1 cellular context compared by ENCODE assay signal in the genomic region with DNA sequence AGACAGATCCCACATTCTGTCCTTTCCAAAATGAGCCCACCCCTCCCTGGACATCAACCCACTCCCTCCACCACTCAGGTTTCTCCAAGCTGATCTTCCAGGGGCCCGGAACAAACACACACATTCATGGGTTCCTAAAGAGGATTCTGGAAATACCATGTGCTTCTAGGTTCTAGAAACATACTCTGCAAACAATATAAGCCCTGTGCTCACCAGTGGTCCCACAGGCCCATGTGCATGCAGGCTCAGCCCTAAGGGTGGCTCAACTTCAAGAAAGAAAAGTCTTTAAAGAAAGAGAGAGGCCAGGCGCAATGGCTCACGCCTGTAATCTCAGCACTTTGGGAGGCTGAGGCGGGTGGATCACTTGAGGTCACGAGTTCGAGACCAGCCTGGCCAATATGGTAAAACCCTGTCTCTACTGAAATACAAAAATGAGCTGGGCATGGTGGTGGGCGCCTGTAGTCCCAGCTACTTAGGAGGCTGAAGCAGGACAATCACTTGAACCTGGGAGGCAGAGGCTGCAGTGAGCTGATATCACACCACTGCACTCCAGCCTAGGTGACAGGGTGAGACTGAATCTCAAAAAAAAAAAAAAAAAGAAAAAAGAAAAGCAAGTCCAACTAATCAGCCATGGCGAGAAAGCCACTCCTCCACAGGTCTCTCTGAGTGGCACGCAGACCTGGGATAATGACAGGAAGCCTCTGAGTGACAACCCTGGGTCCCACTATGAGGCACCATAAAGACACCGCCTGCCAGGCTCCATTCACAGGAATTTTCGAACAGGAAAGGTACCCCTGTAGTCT.
TF ChIP-seq lines count a peak whose summit lies in the region.

No MANE protein-coding gene starts in this region.

TF ChIP-seq in GM12878, 131 proteins besides CTCF, POLR2A, EP300 and RAD21 (continued from another document):
- TF ChIP-seq FOS (IDR thresholded peaks at IDR 0.05; ENCODE audit: borderline replicate concordance, extremely low read depth, insufficient read length) (no peak), RAD51 (IDR thresholded peaks at IDR 0.05) (no peak), TAF1 (IDR thresholded peaks at IDR 0.05; ENCODE audit: borderline replicate concordance, low read depth, low read length) (no peak)
- TF ChIP-seq, protein P1, sequence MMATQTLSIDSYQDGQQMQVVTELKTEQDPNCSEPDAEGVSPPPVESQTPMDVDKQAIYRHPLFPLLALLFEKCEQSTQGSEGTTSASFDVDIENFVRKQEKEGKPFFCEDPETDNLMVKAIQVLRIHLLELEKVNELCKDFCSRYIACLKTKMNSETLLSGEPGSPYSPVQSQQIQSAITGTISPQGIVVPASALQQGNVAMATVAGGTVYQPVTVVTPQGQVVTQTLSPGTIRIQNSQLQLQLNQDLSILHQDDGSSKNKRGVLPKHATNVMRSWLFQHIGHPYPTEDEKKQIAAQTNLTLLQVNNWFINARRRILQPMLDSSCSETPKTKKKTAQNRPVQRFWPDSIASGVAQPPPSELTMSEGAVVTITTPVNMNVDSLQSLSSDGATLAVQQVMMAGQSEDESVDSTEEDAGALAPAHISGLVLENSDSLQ (IDR thresholded peaks at IDR 0.05): peak; percentile 82
